In genomic region chr1:59210430-59210829, GRCh38 we compare ENCODE assay signal across 2 cellular contexts.
DNase-seq lines count a peak whose midpoint lies in the region; ATAC-seq, FAIRE-seq and TF ChIP-seq lines count a peak whose summit lies in the region.
"Not testable (repeated sequence)": the region's sequence is repeated elsewhere in the genome, so short reads cannot be mapped to it uniquely, and the experiment has no call there.

No MANE protein-coding gene starts in this region.

- not testable (repeated sequence) for H3K27ac ChIP-seq in HEK293 (ENCODE audit: extremely low read depth, low read depth, low read length); K562 (ENCODE audit: extremely low read depth, low read depth, low read length)

- not testable (repeated sequence) for H3K4me3 ChIP-seq in HEK293 (ENCODE audit: low read depth, low read length); K562

- intact Hi-C loops in K562 (cut with micrococcal nuclease), result not testable (repeated sequence)

- not testable (repeated sequence) for TF ChIP-seq EP300 in K562 (IDR thresholded peaks at IDR 0.05; ENCODE audit: low read length)

- POLR2A ChIA-PET in HEK293 (lab: Yijun Ruan, JAX); K562 (lab: Yijun Ruan, JAX): not testable (repeated sequence)

- DNase-seq in K562 (ENCODE audit: extremely low read depth in 1 of 4, low spot score in 3 of 4), result not testable (repeated sequence)

- ATAC-seq in K562, result not testable (repeated sequence)

- not testable (repeated sequence) for H3K9me1 ChIP-seq in K562 (ENCODE audit: control insufficient read depth, insufficient read depth, low read length)

- not testable (repeated sequence) for TF ChIP-seq CTCF in HEK293 (tag by site-specific recombination; IDR thresholded peaks at IDR 0.05); K562 (IDR thresholded peaks at IDR 0.05 in 2 of 3, conservative IDR thresholded peaks at IDR 0.05 in 1 of 3; ENCODE audit: insufficient read depth in 2 of 3, low read depth in 1 of 3, low read length in 3 of 3)

- not testable (repeated sequence) for H3K4me2 ChIP-seq in K562 (ENCODE audit: insufficient read depth, low read length)

- H3K36me3 ChIP-seq in HEK293 (ENCODE audit: control insufficient read depth in 2 of 2, insufficient read depth in 1 of 2, low read length in 2 of 2); K562 (ENCODE audit: control insufficient read depth, insufficient read depth, low read length): not testable (repeated sequence)

- TF ChIP-seq RAD21 in K562 (CRISPR knock-in tag; conservative IDR thresholded peaks at IDR 0.05 in 1 of 2, IDR thresholded peaks at IDR 0.05 in 1 of 2), result not testable (repeated sequence)

- CTCF ChIA-PET in HEK293 (lab: Yijun Ruan, JAX), result interaction anchor here (0.7 kb wide), 1 partner anchor 68 kb away, joined by 3 read pairs; no protein-coding TSS in a partner anchor
- CTCF ChIA-PET in K562 (lab: Yijun Ruan, JAX; ENCODE audit: low intra/inter-chr PET ratio), result not testable (repeated sequence)

- not testable (repeated sequence) for FAIRE-seq in K562 (lab: Jason Lieb, UNC)

- H4K20me1 ChIP-seq in K562 (replicated peaks; ENCODE audit: control insufficient read depth, insufficient read depth, low read length), result not testable (repeated sequence)

- not testable (repeated sequence) for H2AFZ ChIP-seq in K562 (ENCODE audit: low read depth, low read length)

- H3K79me2 ChIP-seq in K562 (ENCODE audit: control insufficient read depth, insufficient read depth, low read length), result not testable (repeated sequence)

- in situ Hi-C loops in K562 (cut with MboI), result not testable (repeated sequence)

- 3% methylated on average over 3 of the region's 3 CpGs for WGBS in K562 (ENCODE audit: insufficient coverage, low coverage, missing lambda C conversion rate)

- not testable (repeated sequence) for BruUV-seq in K562 (replicated peaks; lab: Mats Ljungman, UMichigan)

- not testable (repeated sequence) for TF ChIP-seq POLR2A in K562 (conservative IDR thresholded peaks at IDR 0.05)

- not testable (repeated sequence) for H3K4me1 ChIP-seq in HEK293 (ENCODE audit: control insufficient read depth, insufficient read depth, low read length); K562 (replicated peaks in 1 of 2; ENCODE audit: control insufficient read depth in 2 of 2, insufficient read depth in 2 of 2, low read length in 2 of 2)

- H3K9me3 ChIP-seq in HEK293 (ENCODE audit: control insufficient read depth, insufficient read depth, low read depth, low read length); K562 (replicated peaks; ENCODE audit: control insufficient read depth, insufficient read depth, low read depth, low read length): not testable (repeated sequence)

- not testable (repeated sequence) for H3K27me3 ChIP-seq in K562 (ENCODE audit: control insufficient read depth in 2 of 2, insufficient read depth in 2 of 2, low read length in 2 of 2)

- H3K9ac ChIP-seq in K562 (ENCODE audit: insufficient read depth in 1 of 2, low read depth in 2 of 2, low read length in 2 of 2), result not testable (repeated sequence)

TF ChIP-seq in HEK293, 187 proteins besides CTCF, POLR2A, EP300 and RAD21:
- peak; percentile 76 for TF ChIP-seq ZNF146 (tag by site-specific recombination; IDR thresholded peaks at IDR 0.05)

TF ChIP-seq in K562, 482 proteins besides CTCF, POLR2A, EP300 and RAD21:
- TF ChIP-seq ZNF146 (CRISPR knock-in tag; IDR thresholded peaks at IDR 0.05; ENCODE audit: unreplicated experiment), result peak; percentile 61
